ENCODE assay signal across 25 cellular contexts in genomic region chr1:47198214-47198613, GRCh38. TPM values are rescaled to one million over a fixed set of nuclear protein-coding genes. Genes with fewer than 3 reads are reported as not detected.
A peak's percentile ranks its signal among the peaks of the same experiment; 100 is the strongest.
DNase-seq lines count a peak whose midpoint lies in the region; ATAC-seq, FAIRE-seq and TF ChIP-seq lines count a peak whose summit lies in the region.
"Had no signal": no experiment of that assay in that cellular context is flagged by ENCODE, and none has a peak within 500 bp of the region (broad histone marks: within the 10 kb centered on the region; RNA-seq: fewer than 3 reads in every experiment).

No MANE protein-coding gene starts in this region.

- peaks cover 13% of the 10 kb centered on the region for H3K27me3 ChIP-seq in CD4-positive, CD25-positive, alpha-beta regulatory T cell (ENCODE audit: control insufficient read depth, insufficient read depth, low read length)
- peaks cover 17% of the 10 kb centered on the region for H3K27me3 ChIP-seq in astrocyte (ENCODE audit: insufficient read depth, low read length)
- H3K27me3 ChIP-seq in spleen (replicated peaks in 1 of 7): peaks cover 0 to 29% (median 0%) of the 10 kb centered on the region in 7 donors
- H3K27me3 ChIP-seq in body of pancreas: peaks cover 0 to 4% of the 10 kb centered on the region in 2 donors

- no peak overlapping the region for H3K9ac ChIP-seq in astrocyte (ENCODE audit: low read length)
- H3K9ac ChIP-seq: GM23248 had no signal

- H3K27me3 Mint-ChIP-seq in CD4-positive, CD25-positive, alpha-beta regulatory T cell: peaks cover 29% of the 10 kb centered on the region
- peaks cover 39% of the 10 kb centered on the region for H3K27me3 Mint-ChIP-seq in astrocyte (ENCODE audit: low read depth, unreplicated experiment)

- H3K36me3 ChIP-seq in CD4-positive, CD25-positive, alpha-beta regulatory T cell (ENCODE audit: control insufficient read depth, insufficient read depth, low read length): no peaks in the 10 kb centered on the region
- H3K36me3 ChIP-seq in astrocyte (ENCODE audit: insufficient read depth, low read length) (no peaks in the 10 kb centered on the region), spleen (no peaks in the 10 kb centered on the region), body of pancreas (replicated peaks in 1 of 2; ENCODE audit: insufficient read depth in 1 of 2, low read depth in 2 of 2) (no peaks in the 10 kb centered on the region)

- peak overlapping the region in 2 of 3 donors; percentile 5 to 21 for H3K27ac Mint-ChIP-seq in CD4-positive, CD25-positive, alpha-beta regulatory T cell
- no peak overlapping the region for H3K27ac Mint-ChIP-seq in astrocyte (ENCODE audit: unreplicated experiment)
- H3K27ac Mint-ChIP-seq: CD4-positive, alpha-beta T cell; CD8-positive, alpha-beta memory T cell; H9; HFFc6 had no signal

- H3K4me3 Mint-ChIP-seq in CD4-positive, CD25-positive, alpha-beta regulatory T cell: no peak overlapping the region
- H3K4me3 Mint-ChIP-seq in astrocyte (ENCODE audit: unreplicated experiment): peak overlapping the region; percentile 11
- H3K4me3 Mint-ChIP-seq: CD4-positive, alpha-beta T cell; H9; HFFc6 had no signal

- ATAC-seq in CD4-positive, CD25-positive, alpha-beta regulatory T cell (ENCODE audit: low read depth in 2 of 2): no peak
- ATAC-seq in HG02763 (IDR thresholded peaks at IDR 0.05; ENCODE audit: unreplicated experiment) (no peak), body of pancreas (no peak)
- ATAC-seq: GM12878, HCT116 had no signal

- no peak for DNase-seq in CD4-positive, CD25-positive, alpha-beta regulatory T cell
- DNase-seq in astrocyte (ENCODE audit: low read depth) (no peak), posterior vena cava (ENCODE audit: low spot score) (peak; percentile 0), spleen (peak; percentile 6), H4 (ENCODE audit: low spot score) (no peak), body of pancreas (no peak)
- DNase-seq: C1 segment of cervical spinal cord; CD4-positive, alpha-beta T cell; CD8-positive, alpha-beta memory T cell; DMS 273 treated with DMSO at 0.1 percent for 48 hours; DMS79; EL; GDM1; GM23248; H9; HFFc6 had no signal

- H3K9me3 ChIP-seq in CD4-positive, CD25-positive, alpha-beta regulatory T cell (ENCODE audit: control insufficient read depth in 2 of 2, low read length in 2 of 2): no peaks in the 10 kb centered on the region
- H3K9me3 ChIP-seq in astrocyte (ENCODE audit: insufficient read depth, low read depth, low read length) (no peaks in the 10 kb centered on the region), spleen (peaks cover 0 to 7% (median 0%) of the 10 kb centered on the region in 8 donors), body of pancreas (no peaks in the 10 kb centered on the region)

- H2AFZ ChIP-seq in astrocyte (ENCODE audit: low read depth, low read length): no peak overlapping the region
- H2AFZ ChIP-seq: GM23248 had no signal

- no peak overlapping the region for H3K4me3 ChIP-seq in CD4-positive, CD25-positive, alpha-beta regulatory T cell (ENCODE audit: low read depth, low read length)
- no peak overlapping the region for H3K4me3 ChIP-seq in astrocyte (ENCODE audit: insufficient read depth, low read depth, low read length)
- H3K4me3 ChIP-seq in spleen: no peak overlapping the region
- H3K4me3 ChIP-seq in body of pancreas: no peak overlapping the region
- H3K4me3 ChIP-seq: GM12878, GM23248 had no signal

- peaks cover 0 to 5% (median 0%) of the 10 kb centered on the region in 7 donors for H3K9me3 Mint-ChIP-seq in CD4-positive, CD25-positive, alpha-beta regulatory T cell
- peaks cover 2% of the 10 kb centered on the region for H3K9me3 Mint-ChIP-seq in astrocyte (ENCODE audit: unreplicated experiment)
- H3K9me3 Mint-ChIP-seq: CD4-positive, alpha-beta T cell; HFFc6 had no signal

- 75 to 93% (median 86%) methylated on average over 4 of the region's 4 CpGs for WGBS in spleen, 5 donors
- WGBS in body of pancreas, 2 donors: 64 to 74% methylated on average over 4 of the region's 4 CpGs

- H3K36me3 Mint-ChIP-seq in CD4-positive, CD25-positive, alpha-beta regulatory T cell: no peaks in the 10 kb centered on the region
- no peaks in the 10 kb centered on the region for H3K36me3 Mint-ChIP-seq in astrocyte (ENCODE audit: low read depth, unreplicated experiment)
- H3K36me3 Mint-ChIP-seq: CD8-positive, alpha-beta memory T cell had no signal

- no peak overlapping the region for H3K27ac ChIP-seq in CD4-positive, CD25-positive, alpha-beta regulatory T cell (ENCODE audit: insufficient read depth, low read length, poor library complexity, severe bottlenecking)
- no peak overlapping the region for H3K27ac ChIP-seq in astrocyte (ENCODE audit: low read depth, low read length)
- no peak overlapping the region for H3K27ac ChIP-seq in spleen
- H3K27ac ChIP-seq in body of pancreas: no peak overlapping the region
- H3K27ac ChIP-seq: GM23248 had no signal

- no peak for TF ChIP-seq CTCF in astrocyte (IDR thresholded peaks at IDR 0.05; ENCODE audit: insufficient read depth, low read depth, low read length)
- TF ChIP-seq CTCF in spleen (IDR thresholded peaks at IDR 0.05 in 8 of 11, conservative IDR thresholded peaks at IDR 0.05 in 3 of 11): no peak
- no peak for TF ChIP-seq CTCF in body of pancreas (IDR thresholded peaks at IDR 0.05)

- intact Hi-C loops in posterior vena cava (cut with DNase I) (no loop called here), spleen (cut with DNase I; ENCODE audit: low total_unique reads) (loop anchor here (10.0 kb wide), 1 partner anchor 227 kb away; no protein-coding TSS in a partner anchor), body of pancreas (cut with DNase I) (no loop called here)

- no peaks in the 10 kb centered on the region for H3K79me2 ChIP-seq in astrocyte (ENCODE audit: insufficient read depth, low read length)

- no peaks in the 10 kb centered on the region for H3K4me1 ChIP-seq in CD4-positive, CD25-positive, alpha-beta regulatory T cell (ENCODE audit: control insufficient read depth, insufficient read depth, low read length, poor library complexity, severe bottlenecking)
- H3K4me1 ChIP-seq in astrocyte (ENCODE audit: insufficient read depth, low read length): no peaks in the 10 kb centered on the region
- peaks cover 0 to under 1% (median under 1%) of the 10 kb centered on the region in 6 donors for H3K4me1 ChIP-seq in spleen
- peaks cover under 1% of the 10 kb centered on the region for H3K4me1 ChIP-seq in body of pancreas

- no peak overlapping the region for H3K4me2 ChIP-seq in astrocyte (ENCODE audit: low read length)

- H4K20me1 ChIP-seq in astrocyte (ENCODE audit: insufficient read depth, low read length): no peaks in the 10 kb centered on the region

- FAIRE-seq in astrocyte (lab: Jason Lieb, UNC): no peak
- FAIRE-seq: D721Med, GM12878, GM19239, H1 had no signal

- TF ChIP-seq POLR2A in spleen (IDR thresholded peaks at IDR 0.05) (no peak), body of pancreas (IDR thresholded peaks at IDR 0.05) (no peak)

- peaks cover 0 to 4% (median 2%) of the 10 kb centered on the region in 4 donors for H3K4me1 Mint-ChIP-seq in CD4-positive, CD25-positive, alpha-beta regulatory T cell
- peaks cover 5% of the 10 kb centered on the region for H3K4me1 Mint-ChIP-seq in astrocyte (ENCODE audit: low read depth, unreplicated experiment)

RNA-seq across cellular contexts. Expression of gene PDZK1IP1, which starts 8.4 kb away (rescaled TPM):
- 0.94 TPM for total RNA-seq in CD4-positive, CD25-positive, alpha-beta regulatory T cell
- polyA plus RNA-seq in CD4-positive, CD25-positive, alpha-beta regulatory T cell: not detected
- total RNA-seq in astrocyte (0.34 TPM in 1 of 2 replicates, not detected in the other), posterior vena cava (1 to 10 TPM in 1 of 2 donors, under 1 TPM in 1; 0.76 to 1.0 TPM), spleen (10 to 100 TPM in 1 of 7 donors, 1 to 10 TPM in 5, under 1 TPM in 1; 0.76 to 11.0 (median 4.0) TPM), body of pancreas (10 to 100 TPM; 54.2 to 56.4 TPM)
- 1 to 10 TPM in 1 of 3 donors, under 1 TPM in 2; 0.22 to 8.3 (median 0.41) TPM for polyA plus RNA-seq in spleen
- not detected in 2 replicates for total RNA-seq in H4 (2014; rRNA removed; shearing (Covaris generic))
- total RNA-seq: A673; CD4-positive, alpha-beta T cell; CD8-positive, alpha-beta memory T cell; GM12878; GM23248; H1; H9; HFFc6 had no signal
- polyA plus RNA-seq: BJ; CD8-positive, alpha-beta memory T cell; GM12878; GM23248 had no signal

RNA-seq across cellular contexts. Expression of gene TAL1, which starts 33.8 kb away (rescaled TPM):
- 4.4 TPM for total RNA-seq in CD4-positive, CD25-positive, alpha-beta regulatory T cell
- not detected for polyA plus RNA-seq in CD4-positive, CD25-positive, alpha-beta regulatory T cell
- total RNA-seq in astrocyte: 0.14 and 0.17 TPM in 2 replicates
- total RNA-seq in posterior vena cava: 1 to 10 TPM; 5.3 to 8.7 TPM
- total RNA-seq in spleen: 10 to 100 TPM; 12.9 to 24.5 (median 16.0) TPM
- 10 to 100 TPM in 1 of 3 donors, 1 to 10 TPM in 2; 2.9 to 12.1 (median 4.4) TPM for polyA plus RNA-seq in spleen
- 0.10 and 0.27 TPM in 2 replicates for total RNA-seq in H4 (2014; rRNA removed; shearing (Covaris generic))
- total RNA-seq in body of pancreas: 1 to 10 TPM; 2.3 to 2.6 TPM
- total RNA-seq: A172; CD4-positive, alpha-beta T cell; CD8-positive, alpha-beta memory T cell; GM23248; H9; HFFc6 had no signal
- polyA plus RNA-seq: BJ; CD8-positive, alpha-beta memory T cell; GM12878; GM23248 had no signal

Comparison
In these comparisons a context has a peak if more than half of its experiments do, and no peak if none do; other contexts are left out.
1. DNase-seq: peak in posterior vena cava (single experiment) and spleen (single experiment); none in CD4-positive, CD25-positive, alpha-beta regulatory T cell (0 of 3), astrocyte (single experiment), H4 (single experiment) and body of pancreas (0 of 4).
2. RNA of gene PDZK1IP1, which starts 8.4 kb away (total RNA-seq): 54.2 to 56.4 TPM in body of pancreas; 0.76 to 11.0 TPM in spleen, 0.76 to 1.0 TPM in posterior vena cava, 0.94 TPM in CD4-positive, CD25-positive, alpha-beta regulatory T cell (single experiment), 0.34 TPM in astrocyte and not detected in H4; every median in the first group is over 4 times any median in the second.